In the genomic region with DNA sequence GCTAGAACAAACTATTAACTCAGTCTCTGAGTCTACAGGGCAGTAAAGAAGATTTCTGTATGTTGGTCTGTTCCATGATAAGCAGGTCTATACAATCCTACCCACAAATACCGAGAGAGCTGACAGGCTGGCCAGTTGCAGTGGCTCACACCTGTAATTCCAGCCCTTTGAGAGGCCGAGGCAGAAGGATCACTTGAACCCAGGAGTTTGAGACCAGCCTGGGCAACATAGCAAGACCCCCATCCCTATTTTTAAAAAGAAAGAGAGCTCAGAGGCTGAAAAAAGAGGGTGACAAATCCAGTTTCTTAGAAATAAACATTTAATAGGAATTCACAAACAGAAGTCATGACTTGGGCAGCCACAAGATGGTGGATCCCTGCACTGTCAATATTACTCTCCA, we compare ENCODE assay signal across 26 cellular contexts.
"Had no signal": no experiment of that assay in that cellular context is flagged by ENCODE, and none has a peak within 500 bp of the region (broad histone marks: within the 10 kb centered on the region; RNA-seq: fewer than 3 reads in every experiment).

No MANE protein-coding gene starts in this region.

- H3K4me1 ChIP-seq: left lung, lower lobe of right lung, pancreas, testis, thyroid gland, transverse colon, upper lobe of left lung, vagina had no signal

- DNase-seq: hypothalamus; immature natural killer cell; kidney; left colon; left lung; lower lobe of right lung; mammary epithelial cell; mesenchymal stem cell; naive thymus-derived CD8-positive, alpha-beta T cell; nucleus accumbens; pancreas; right cardiac atrium; stimulated activated CD4-positive, alpha-beta T cell treated with anti-CD3 and anti-CD28 coated beads, Interleukin-12 subunit alpha, Interleukin-12 subunit beta, amount 100 ng/mL, for 4 hours; stimulated activated CD4-positive, alpha-beta T cell treated with anti-CD3 and anti-CD28 coated beads, Interleukin-15, amount 100 ng/mL, for 24 hours; stimulated activated CD4-positive, alpha-beta T cell treated with anti-CD3 and anti-CD28 coated beads, Interleukin-2, amount 100 ng/mL, for 24 hours; stimulated activated CD4-positive, alpha-beta T cell treated with anti-CD3 and anti-CD28 coated beads, Interleukin-4, amount 100 ng/mL, for 1 hour; stimulated activated naive B cell treated with anti-CD40 and anti-IgM and Interleukin-4, amounts not matched to agents 10 μg/mL and 1 μg/mL and 100 μg/mL, for 72 hours; stimulated activated naive CD8-positive, alpha-beta T cell treated with anti-CD3 and anti-CD28 coated beads, Interleukin-15, Interleukin-2, amounts not matched to agents 100 U/mL and 50 U/mL, for 24 hours; stomach; testis; thyroid gland; transverse colon; upper lobe of left lung had no signal

- H3K4me3 ChIP-seq: left lung, lower lobe of right lung, pancreas, skin epidermis, stomach, testis, thyroid gland, transverse colon, upper lobe of left lung, vagina had no signal

- H3K36me3 ChIP-seq: left lung, lower lobe of right lung, pancreas, stomach, thyroid gland, transverse colon, upper lobe of left lung, vagina had no signal

- H3K27ac ChIP-seq: left lung, lower lobe of right lung, pancreas, skin epidermis, stomach, testis, thyroid gland, transverse colon, upper lobe of left lung, vagina had no signal

- H3K9me3 ChIP-seq: pancreas, testis, thyroid gland, vagina had no signal

- H3K27me3 ChIP-seq: left lung, pancreas, stomach, testis, thyroid gland, transverse colon, upper lobe of left lung, vagina had no signal

- ATAC-seq: left colon; left lung; lower lobe of right lung; naive thymus-derived CD8-positive, alpha-beta T cell; pancreas; right cardiac atrium; sciatic nerve; stimulated activated naive B cell treated with anti-CD40 and anti-IgM and Interleukin-4, amounts not matched to agents 10 μg/mL and 1 μg/mL and 100 μg/mL, for 72 hours; stimulated activated naive CD8-positive, alpha-beta T cell treated with anti-CD3 and anti-CD28 coated beads, Interleukin-15, Interleukin-2, amounts not matched to agents 100 U/mL and 50 U/mL, for 24 hours had no signal
